1 cellular context compared by ENCODE assay signal in genomic region chr1:201559679-201560162, GRCh38.
TF ChIP-seq lines count a peak whose summit lies in the region.

No MANE protein-coding gene starts in this region.

TF ChIP-seq in H1, 55 proteins besides CTCF, POLR2A, EP300 and RAD21:
- TF ChIP-seq, protein P1, sequence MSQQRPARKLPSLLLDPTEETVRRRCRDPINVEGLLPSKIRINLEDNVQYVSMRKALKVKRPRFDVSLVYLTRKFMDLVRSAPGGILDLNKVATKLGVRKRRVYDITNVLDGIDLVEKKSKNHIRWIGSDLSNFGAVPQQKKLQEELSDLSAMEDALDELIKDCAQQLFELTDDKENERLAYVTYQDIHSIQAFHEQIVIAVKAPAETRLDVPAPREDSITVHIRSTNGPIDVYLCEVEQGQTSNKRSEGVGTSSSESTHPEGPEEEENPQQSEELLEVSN (IDR thresholded peaks at IDR 0.05), result peak; percentile 62
- no peak for TF ChIP-seq PHF8 (conservative IDR thresholded peaks at IDR 0.05; ENCODE audit: low read depth, low read length)
- TF ChIP-seq, protein P2, sequence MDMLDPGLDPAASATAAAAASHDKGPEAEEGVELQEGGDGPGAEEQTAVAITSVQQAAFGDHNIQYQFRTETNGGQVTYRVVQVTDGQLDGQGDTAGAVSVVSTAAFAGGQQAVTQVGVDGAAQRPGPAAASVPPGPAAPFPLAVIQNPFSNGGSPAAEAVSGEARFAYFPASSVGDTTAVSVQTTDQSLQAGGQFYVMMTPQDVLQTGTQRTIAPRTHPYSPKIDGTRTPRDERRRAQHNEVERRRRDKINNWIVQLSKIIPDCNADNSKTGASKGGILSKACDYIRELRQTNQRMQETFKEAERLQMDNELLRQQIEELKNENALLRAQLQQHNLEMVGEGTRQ (IDR thresholded peaks at IDR 0.05; ENCODE audit: low read length), result peak; percentile 70; the same call in 1 of the 2 replicates
- no peak for TF ChIP-seq CREB1 (IDR thresholded peaks at IDR 0.05)
- TF ChIP-seq HDAC6 (IDR thresholded peaks at IDR 0.05; ENCODE audit: low read depth, low read length), result no peak
- no peak for TF ChIP-seq NANOG (IDR thresholded peaks at IDR 0.05; ENCODE audit: insufficient read depth, low read depth, low read length, poor library complexity, severe bottlenecking)
- peak; percentile 14; the same call in 1 of the 2 replicates for TF ChIP-seq TBP (IDR thresholded peaks at IDR 0.05; ENCODE audit: low read depth, low read length)
- TF ChIP-seq SP4 (IDR thresholded peaks at IDR 0.05; ENCODE audit: low read length), result peak; percentile 62; the same call in 1 of the 2 replicates
- TF ChIP-seq BRCA1 (IDR thresholded peaks at IDR 0.05; ENCODE audit: low read depth, low read length), result no peak
- TF ChIP-seq TEAD4 (IDR thresholded peaks at IDR 0.05; ENCODE audit: low read depth, low read length), result peak; percentile 66
- no peak for TF ChIP-seq CHD1 (IDR thresholded peaks at IDR 0.05; ENCODE audit: low read depth, low read length)
- TF ChIP-seq MAX (IDR thresholded peaks at IDR 0.05), result peak; percentile 90
- TF ChIP-seq KDM4A (IDR thresholded peaks at IDR 0.05; ENCODE audit: low read depth, low read length, severe bottlenecking), result peak; percentile 20
- TF ChIP-seq ZNF274 (IDR thresholded peaks at IDR 0.05; ENCODE audit: borderline replicate concordance, extremely low read depth, low read length), result no peak
- no peak for TF ChIP-seq KDM1A (IDR thresholded peaks at IDR 0.05; ENCODE audit: borderline replicate concordance, low read length)
- TF ChIP-seq ASH2L (IDR thresholded peaks at IDR 0.05; ENCODE audit: low read length), result no peak
- no peak for TF ChIP-seq BACH1 (IDR thresholded peaks at IDR 0.05; ENCODE audit: low read length)
- 0 out of 2 replicates have a peak, but pooled peaks have one; percentile 36 for TF ChIP-seq YY1 (IDR thresholded peaks at IDR 0.05; ENCODE audit: low read depth, low read length)
- TF ChIP-seq, protein P3, sequence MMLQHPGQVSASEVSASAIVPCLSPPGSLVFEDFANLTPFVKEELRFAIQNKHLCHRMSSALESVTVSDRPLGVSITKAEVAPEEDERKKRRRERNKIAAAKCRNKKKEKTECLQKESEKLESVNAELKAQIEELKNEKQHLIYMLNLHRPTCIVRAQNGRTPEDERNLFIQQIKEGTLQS (IDR thresholded peaks at IDR 0.05; ENCODE audit: insufficient read depth, low read depth, low read length), result no peak
- TF ChIP-seq SP2 (IDR thresholded peaks at IDR 0.05; ENCODE audit: low read length), result no peak
- TF ChIP-seq EGR1 (IDR thresholded peaks at IDR 0.05; ENCODE audit: borderline replicate concordance, low read depth, low read length), result no peak
- no peak for TF ChIP-seq FOSL1 (IDR thresholded peaks at IDR 0.05; ENCODE audit: insufficient read depth, low read depth, low read length)
- TF ChIP-seq, protein P4, sequence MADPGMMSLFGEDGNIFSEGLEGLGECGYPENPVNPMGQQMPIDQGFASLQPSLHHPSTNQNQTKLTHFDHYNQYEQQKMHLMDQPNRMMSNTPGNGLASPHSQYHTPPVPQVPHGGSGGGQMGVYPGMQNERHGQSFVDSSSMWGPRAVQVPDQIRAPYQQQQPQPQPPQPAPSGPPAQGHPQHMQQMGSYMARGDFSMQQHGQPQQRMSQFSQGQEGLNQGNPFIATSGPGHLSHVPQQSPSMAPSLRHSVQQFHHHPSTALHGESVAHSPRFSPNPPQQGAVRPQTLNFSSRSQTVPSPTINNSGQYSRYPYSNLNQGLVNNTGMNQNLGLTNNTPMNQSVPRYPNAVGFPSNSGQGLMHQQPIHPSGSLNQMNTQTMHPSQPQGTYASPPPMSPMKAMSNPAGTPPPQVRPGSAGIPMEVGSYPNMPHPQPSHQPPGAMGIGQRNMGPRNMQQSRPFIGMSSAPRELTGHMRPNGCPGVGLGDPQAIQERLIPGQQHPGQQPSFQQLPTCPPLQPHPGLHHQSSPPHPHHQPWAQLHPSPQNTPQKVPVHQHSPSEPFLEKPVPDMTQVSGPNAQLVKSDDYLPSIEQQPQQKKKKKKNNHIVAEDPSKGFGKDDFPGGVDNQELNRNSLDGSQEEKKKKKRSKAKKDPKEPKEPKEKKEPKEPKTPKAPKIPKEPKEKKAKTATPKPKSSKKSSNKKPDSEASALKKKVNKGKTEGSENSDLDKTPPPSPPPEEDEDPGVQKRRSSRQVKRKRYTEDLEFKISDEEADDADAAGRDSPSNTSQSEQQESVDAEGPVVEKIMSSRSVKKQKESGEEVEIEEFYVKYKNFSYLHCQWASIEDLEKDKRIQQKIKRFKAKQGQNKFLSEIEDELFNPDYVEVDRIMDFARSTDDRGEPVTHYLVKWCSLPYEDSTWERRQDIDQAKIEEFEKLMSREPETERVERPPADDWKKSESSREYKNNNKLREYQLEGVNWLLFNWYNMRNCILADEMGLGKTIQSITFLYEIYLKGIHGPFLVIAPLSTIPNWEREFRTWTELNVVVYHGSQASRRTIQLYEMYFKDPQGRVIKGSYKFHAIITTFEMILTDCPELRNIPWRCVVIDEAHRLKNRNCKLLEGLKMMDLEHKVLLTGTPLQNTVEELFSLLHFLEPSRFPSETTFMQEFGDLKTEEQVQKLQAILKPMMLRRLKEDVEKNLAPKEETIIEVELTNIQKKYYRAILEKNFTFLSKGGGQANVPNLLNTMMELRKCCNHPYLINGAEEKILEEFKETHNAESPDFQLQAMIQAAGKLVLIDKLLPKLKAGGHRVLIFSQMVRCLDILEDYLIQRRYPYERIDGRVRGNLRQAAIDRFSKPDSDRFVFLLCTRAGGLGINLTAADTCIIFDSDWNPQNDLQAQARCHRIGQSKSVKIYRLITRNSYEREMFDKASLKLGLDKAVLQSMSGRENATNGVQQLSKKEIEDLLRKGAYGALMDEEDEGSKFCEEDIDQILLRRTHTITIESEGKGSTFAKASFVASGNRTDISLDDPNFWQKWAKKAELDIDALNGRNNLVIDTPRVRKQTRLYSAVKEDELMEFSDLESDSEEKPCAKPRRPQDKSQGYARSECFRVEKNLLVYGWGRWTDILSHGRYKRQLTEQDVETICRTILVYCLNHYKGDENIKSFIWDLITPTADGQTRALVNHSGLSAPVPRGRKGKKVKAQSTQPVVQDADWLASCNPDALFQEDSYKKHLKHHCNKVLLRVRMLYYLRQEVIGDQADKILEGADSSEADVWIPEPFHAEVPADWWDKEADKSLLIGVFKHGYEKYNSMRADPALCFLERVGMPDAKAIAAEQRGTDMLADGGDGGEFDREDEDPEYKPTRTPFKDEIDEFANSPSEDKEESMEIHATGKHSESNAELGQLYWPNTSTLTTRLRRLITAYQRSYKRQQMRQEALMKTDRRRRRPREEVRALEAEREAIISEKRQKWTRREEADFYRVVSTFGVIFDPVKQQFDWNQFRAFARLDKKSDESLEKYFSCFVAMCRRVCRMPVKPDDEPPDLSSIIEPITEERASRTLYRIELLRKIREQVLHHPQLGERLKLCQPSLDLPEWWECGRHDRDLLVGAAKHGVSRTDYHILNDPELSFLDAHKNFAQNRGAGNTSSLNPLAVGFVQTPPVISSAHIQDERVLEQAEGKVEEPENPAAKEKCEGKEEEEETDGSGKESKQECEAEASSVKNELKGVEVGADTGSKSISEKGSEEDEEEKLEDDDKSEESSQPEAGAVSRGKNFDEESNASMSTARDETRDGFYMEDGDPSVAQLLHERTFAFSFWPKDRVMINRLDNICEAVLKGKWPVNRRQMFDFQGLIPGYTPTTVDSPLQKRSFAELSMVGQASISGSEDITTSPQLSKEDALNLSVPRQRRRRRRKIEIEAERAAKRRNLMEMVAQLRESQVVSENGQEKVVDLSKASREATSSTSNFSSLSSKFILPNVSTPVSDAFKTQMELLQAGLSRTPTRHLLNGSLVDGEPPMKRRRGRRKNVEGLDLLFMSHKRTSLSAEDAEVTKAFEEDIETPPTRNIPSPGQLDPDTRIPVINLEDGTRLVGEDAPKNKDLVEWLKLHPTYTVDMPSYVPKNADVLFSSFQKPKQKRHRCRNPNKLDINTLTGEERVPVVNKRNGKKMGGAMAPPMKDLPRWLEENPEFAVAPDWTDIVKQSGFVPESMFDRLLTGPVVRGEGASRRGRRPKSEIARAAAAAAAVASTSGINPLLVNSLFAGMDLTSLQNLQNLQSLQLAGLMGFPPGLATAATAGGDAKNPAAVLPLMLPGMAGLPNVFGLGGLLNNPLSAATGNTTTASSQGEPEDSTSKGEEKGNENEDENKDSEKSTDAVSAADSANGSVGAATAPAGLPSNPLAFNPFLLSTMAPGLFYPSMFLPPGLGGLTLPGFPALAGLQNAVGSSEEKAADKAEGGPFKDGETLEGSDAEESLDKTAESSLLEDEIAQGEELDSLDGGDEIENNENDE (IDR thresholded peaks at IDR 0.05; ENCODE audit: insufficient replicate concordance, low read length), result no peak
TF ChIP-seq in H1: peak in this region for 8.
